ENCODE assay signal across 9 cellular contexts in genomic region chr20:43691928-43692524, GRCh38. TPM values are rescaled to one million over a fixed set of nuclear protein-coding genes. Genes with fewer than 3 reads are reported as not detected.
DNase-seq lines count a peak whose midpoint lies in the region; ATAC-seq, FAIRE-seq and TF ChIP-seq lines count a peak whose summit lies in the region.
"Had no signal": no experiment of that assay in that cellular context is flagged by ENCODE, and none has a peak within 500 bp of the region (broad histone marks: within the 10 kb centered on the region; RNA-seq: fewer than 3 reads in every experiment).

No MANE protein-coding gene starts in this region.

- no peaks in the 10 kb centered on the region for H4K20me1 ChIP-seq in endothelial cell of umbilical vein (replicated peaks; ENCODE audit: control insufficient read depth, extremely low read depth, insufficient read depth, low read length)

- peaks cover 3% of the 10 kb centered on the region for H3K4me1 Mint-ChIP-seq in activated CD4-positive, alpha-beta T cell treated with anti-CD3 and anti-CD28 coated beads, Interleukin-2, amount 10 ng/mL, durations not matched to agents 7 days and 5 days

- H3K4me2 ChIP-seq in endothelial cell of umbilical vein (ENCODE audit: insufficient read depth, low read length) = no peak overlapping the region

- TF ChIP-seq CTCF in AG04449 (IDR thresholded peaks at IDR 0.05; ENCODE audit: insufficient read depth, low read length, missing control alignments) = peak; percentile 65
- peak; percentile 79 for TF ChIP-seq CTCF in GM12875 (IDR thresholded peaks at IDR 0.05; ENCODE audit: borderline replicate concordance, insufficient read depth, low read depth, low read length)
- TF ChIP-seq CTCF in endothelial cell of umbilical vein (IDR thresholded peaks at IDR 0.05; ENCODE audit: extremely low read depth in 1 of 2, insufficient read depth in 1 of 2, low read depth in 1 of 2, low read length in 2 of 2) = peak; percentile 64 to 68

- H3K27ac ChIP-seq in endothelial cell of umbilical vein (ENCODE audit: insufficient read depth, low read depth, low read length) = no peak overlapping the region

- BruUV-seq in endothelial cell of umbilical vein (replicated peaks; lab: Mats Ljungman, UMichigan) = no TSS peak

- peak; percentile 57 for FAIRE-seq in endothelial cell of umbilical vein (lab: Jason Lieb, UNC)
- FAIRE-seq: islet of Langerhans had no signal

- dilution Hi-C loops in endothelial cell of umbilical vein (cut with MboI; ENCODE audit: extremely low pct_ligation_motif_present, low sequenced_read_pairs) = no loop called here

- H3K4me3 Mint-ChIP-seq in activated CD4-positive, alpha-beta T cell treated with anti-CD3 and anti-CD28 coated beads, Interleukin-2, amount 10 ng/mL, durations not matched to agents 7 days and 5 days = no peak overlapping the region

- H3K9me1 ChIP-seq in endothelial cell of umbilical vein (replicated peaks; ENCODE audit: control insufficient read depth, extremely low read depth, insufficient read depth, low read length) = no peaks in the 10 kb centered on the region

- H3K4me3 ChIP-seq in AG04449 (ENCODE audit: low read depth, low read length) (no peak overlapping the region), GM12875 (ENCODE audit: low read depth, low read length) (no peak overlapping the region), endothelial cell of umbilical vein (replicated peaks in 1 of 3; ENCODE audit: insufficient read depth in 1 of 3, low read depth in 1 of 3, low read length in 3 of 3) (no peak overlapping the region)

- H3K9ac ChIP-seq in endothelial cell of umbilical vein (replicated peaks; ENCODE audit: extremely low read depth, insufficient read depth, low read length) = no peak overlapping the region

- intact Hi-C loops in endothelial cell of umbilical vein (cut with micrococcal nuclease) (loop anchor here (1.0 kb wide), 2 partner anchors 154 to 243 kb away; no protein-coding TSS in a partner anchor), posterior cingulate gyrus (cut with DNase I) (loop anchor here (5.0 kb wide), 1 partner anchor 155 kb away; no protein-coding TSS in a partner anchor)

- no peaks in the 10 kb centered on the region for H3K27me3 Mint-ChIP-seq in activated CD4-positive, alpha-beta T cell treated with anti-CD3 and anti-CD28 coated beads, Interleukin-2, amount 10 ng/mL, durations not matched to agents 7 days and 5 days

- no peaks in the 10 kb centered on the region for H3K4me1 ChIP-seq in endothelial cell of umbilical vein (ENCODE audit: control insufficient read depth, extremely low read depth, insufficient read depth, low read length)

- H3K79me2 ChIP-seq in endothelial cell of umbilical vein (ENCODE audit: control insufficient read depth, insufficient read depth, low read length) = no peaks in the 10 kb centered on the region

- H3K27ac Mint-ChIP-seq in activated CD4-positive, alpha-beta T cell treated with anti-CD3 and anti-CD28 coated beads, Interleukin-2, amount 10 ng/mL, durations not matched to agents 7 days and 5 days = no peak overlapping the region

- no peaks in the 10 kb centered on the region for H3K27me3 ChIP-seq in endothelial cell of umbilical vein (ENCODE audit: control insufficient read depth in 2 of 2, insufficient read depth in 2 of 2, low read length in 2 of 2)

- ATAC-seq in GM18873 (IDR thresholded peaks at IDR 0.05; ENCODE audit: low FRiP score, unreplicated experiment) (no peak), HG02798 (IDR thresholded peaks at IDR 0.05; ENCODE audit: poor library complexity, unreplicated experiment) (no peak)

- H3K9me3 Mint-ChIP-seq in activated CD4-positive, alpha-beta T cell treated with anti-CD3 and anti-CD28 coated beads, Interleukin-2, amount 10 ng/mL, durations not matched to agents 7 days and 5 days = no peaks in the 10 kb centered on the region

- DNase-seq in AG04449 (ENCODE audit: low read depth, low spot score) (no peak), NCI-H1436 treated with DMSO at 0.1 percent for 48 hours (lab: John Stamatoyannopoulos, UW) (peak; percentile 6), endothelial cell of umbilical vein (ENCODE audit: low read depth, low spot score) (peak; percentile 37), posterior cingulate gyrus (peak in 6 of 10 donors; percentile 18 to 89 (median 45))
- DNase-seq in activated CD4-positive, alpha-beta T cell treated with anti-CD3 and anti-CD28 coated beads, Interleukin-2, amount 10 ng/mL, durations not matched to agents 7 days and 5 days = peak; percentile 71

- POLR2A ChIA-PET in AG04449 (lab: Yijun Ruan, JAX) = no interaction called here
- POLR2A ChIA-PET in activated CD4-positive, alpha-beta T cell treated with anti-CD3 and anti-CD28 coated beads, Interleukin-2, amount 10 ng/mL, durations not matched to agents 7 days and 5 days (lab: Charles Lee) = no interaction called here
- POLR2A ChIA-PET in endothelial cell of umbilical vein (lab: Charles Lee) = no interaction called here

- peaks cover 0 to 2% of the 10 kb centered on the region in 2 experiments for H3K36me3 ChIP-seq in endothelial cell of umbilical vein (ENCODE audit: control insufficient read depth in 2 of 2, extremely low read depth in 1 of 2, insufficient read depth in 2 of 2, low read length in 2 of 2)

- H3K36me3 Mint-ChIP-seq in activated CD4-positive, alpha-beta T cell treated with anti-CD3 and anti-CD28 coated beads, Interleukin-2, amount 10 ng/mL, durations not matched to agents 7 days and 5 days (ENCODE audit: low read depth) = peaks cover 21% of the 10 kb centered on the region

- H3K9me3 ChIP-seq in endothelial cell of umbilical vein (replicated peaks; ENCODE audit: control insufficient read depth, insufficient read depth, low read length) = no peaks in the 10 kb centered on the region

- H2AFZ ChIP-seq in endothelial cell of umbilical vein (ENCODE audit: low read depth, low read length) = no peak overlapping the region

- CTCF ChIA-PET in AG04449 (lab: Yijun Ruan, JAX) = interaction anchor here (0.7 to 7.7 kb wide), 21 partner anchors 9 to 420 kb away, joined by 3 to 112 read pairs (median 3); no protein-coding TSS in a partner anchor
- CTCF ChIA-PET in activated CD4-positive, alpha-beta T cell treated with anti-CD3 and anti-CD28 coated beads, Interleukin-2, amount 10 ng/mL, durations not matched to agents 7 days and 5 days (lab: Charles Lee) = interaction anchor here (0.5 to 1.7 kb wide), 10 partner anchors 13 to 391 kb away, joined by 3 to 5 read pairs (median 3); no protein-coding TSS in a partner anchor
- CTCF ChIA-PET in endothelial cell of umbilical vein (lab: Charles Lee) = interaction anchor here (0.5 to 4.8 kb wide), 25 partner anchors 10 to 405 kb away, joined by 3 to 143 read pairs (median 4); partner anchors contain the start of gene IFT52

- TF ChIP-seq POLR2A in endothelial cell of umbilical vein (IDR thresholded peaks at IDR 0.05; ENCODE audit: low read depth, low read length) = no peak

TF ChIP-seq in endothelial cell of umbilical vein, 7 proteins besides CTCF, POLR2A, EP300 and RAD21:
- no peak for TF ChIP-seq JUN (IDR thresholded peaks at IDR 0.05; ENCODE audit: borderline replicate concordance, insufficient read depth, insufficient read length, low read depth)
- TF ChIP-seq POLR2AphosphoS5 (IDR thresholded peaks at IDR 0.05; ENCODE audit: insufficient read depth, low read depth, low read length) = no peak
- TF ChIP-seq GATA2 (IDR thresholded peaks at IDR 0.05; ENCODE audit: insufficient read depth, insufficient read length, low read depth, low read length) = no peak
- TF ChIP-seq EZH2 (IDR thresholded peaks at IDR 0.05; ENCODE audit: borderline replicate concordance, low read depth, low read length, severe bottlenecking) = no peak
- TF ChIP-seq FOS (IDR thresholded peaks at IDR 0.05; ENCODE audit: borderline replicate concordance, insufficient read depth, low read length) = no peak
- TF ChIP-seq MAX (IDR thresholded peaks at IDR 0.05; ENCODE audit: insufficient read depth, insufficient read length) = no peak
- no peak for TF ChIP-seq MYC (IDR thresholded peaks at IDR 0.05; ENCODE audit: low read depth, low read length)
TF ChIP-seq in endothelial cell of umbilical vein: peak in this region for 0.

RNA-seq across cellular contexts. Expression of gene MYBL2, which starts 25.1 kb away (rescaled TPM):
- 100 to 1,000 TPM; 106 to 110 TPM for total RNA-seq in activated CD4-positive, alpha-beta T cell treated with anti-CD3 and anti-CD28 coated beads, Interleukin-2, amount 10 ng/mL, durations not matched to agents 7 days and 5 days
- 105 and 107 TPM in 2 replicates for total RNA-seq in endothelial cell of umbilical vein
- polyA plus RNA-seq in endothelial cell of umbilical vein = 32.1 and 35.7 TPM in 2 replicates
- 35.7 and 40.7 TPM in 2 replicates for polyA plus RNA-seq in endothelial cell of umbilical vein (2011; cell fraction: cytosol; rRNA removed)
- 25.1 and 25.9 TPM in 2 replicates for polyA plus RNA-seq in endothelial cell of umbilical vein (2011; cell fraction: nucleus; rRNA removed)
- polyA plus RNA-seq in endothelial cell of umbilical vein (2012) = 42.2 and 62.9 TPM in 2 replicates
- 33.0 and 34.7 TPM in 2 replicates for polyA minus RNA-seq in endothelial cell of umbilical vein
- polyA minus RNA-seq in endothelial cell of umbilical vein (2011; cell fraction: cytosol; rRNA and poly(A)+ RNA removed) = 77.5 TPM
- 10.3 and 12.9 TPM in 2 replicates for polyA minus RNA-seq in endothelial cell of umbilical vein (2011; cell fraction: nucleus; rRNA and poly(A)+ RNA removed)

RNA-seq across cellular contexts. Expression of gene GTSF1L, which starts 34.8 kb away (rescaled TPM):
- not detected for total RNA-seq in activated CD4-positive, alpha-beta T cell treated with anti-CD3 and anti-CD28 coated beads, Interleukin-2, amount 10 ng/mL, durations not matched to agents 7 days and 5 days
- not detected in 2 replicates for total RNA-seq in endothelial cell of umbilical vein
- not detected in 2 replicates for polyA plus RNA-seq in endothelial cell of umbilical vein
- polyA plus RNA-seq in endothelial cell of umbilical vein (2011; cell fraction: cytosol; rRNA removed) = not detected in 2 replicates
- polyA plus RNA-seq in endothelial cell of umbilical vein (2011; cell fraction: nucleus; rRNA removed) = not detected in 2 replicates
- polyA plus RNA-seq in endothelial cell of umbilical vein (2012) = not detected in 2 replicates
- not detected in 2 replicates for polyA minus RNA-seq in endothelial cell of umbilical vein
- not detected for polyA minus RNA-seq in endothelial cell of umbilical vein (2011; cell fraction: cytosol; rRNA and poly(A)+ RNA removed)
- polyA minus RNA-seq in endothelial cell of umbilical vein (2011; cell fraction: nucleus; rRNA and poly(A)+ RNA removed) = not detected in 2 replicates
